Comparison of ENCODE assay signal across 1 cellular context in the genomic region with DNA sequence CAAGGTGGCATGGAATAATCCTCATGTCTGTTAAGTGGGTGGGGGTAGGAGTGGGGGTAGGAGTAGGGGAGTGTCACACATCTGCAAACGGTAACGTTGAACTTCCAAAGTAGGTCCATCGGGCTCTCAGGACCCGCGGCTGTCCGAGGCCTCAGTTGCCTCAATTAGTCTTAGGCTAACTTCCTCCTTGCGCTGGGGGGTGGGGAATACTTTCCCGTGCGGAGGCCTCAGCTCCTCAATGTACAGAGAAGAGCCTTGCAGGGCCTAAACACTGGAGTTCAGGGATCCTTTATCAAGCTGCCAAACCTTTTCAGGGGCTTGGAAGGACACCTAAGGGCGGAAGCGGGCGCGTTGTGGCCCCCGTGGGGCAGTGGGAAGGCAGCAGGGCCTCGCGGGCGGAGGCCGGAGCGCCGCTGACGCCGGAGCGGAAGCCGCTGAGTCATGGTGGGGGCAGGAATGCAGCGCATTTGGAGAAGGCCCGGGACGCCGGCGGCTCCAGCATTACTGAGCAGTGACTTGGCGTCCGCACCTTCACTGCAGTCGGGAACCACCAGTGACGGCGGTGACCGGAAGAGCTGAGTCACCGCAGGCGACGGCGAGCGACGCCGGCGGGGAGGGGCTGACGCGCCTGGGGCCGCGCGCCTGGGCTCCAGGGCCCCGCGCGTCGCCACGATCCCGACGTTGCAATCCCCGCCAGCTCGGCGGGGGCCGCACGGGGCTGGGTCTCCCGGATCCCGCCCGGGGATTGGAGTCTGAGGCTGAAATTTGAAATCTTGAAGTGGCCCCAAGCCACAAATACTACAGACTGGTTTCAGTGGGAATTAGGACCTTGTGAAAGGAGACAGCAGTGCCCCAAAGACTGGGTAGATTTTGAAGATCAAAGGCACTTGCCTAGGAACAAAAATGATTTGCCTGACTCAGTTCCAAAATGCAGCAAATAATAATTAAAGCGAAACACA.
TF ChIP-seq lines count a peak whose summit lies in the region.

No MANE protein-coding gene starts in this region.

TF ChIP-seq in HepG2, 621 proteins besides CTCF, POLR2A, EP300 and RAD21 (continues in another document):
- TF ChIP-seq FOXA1 (IDR thresholded peaks at IDR 0.05), result no peak
- TF ChIP-seq FOXA1 (CRISPR knock-in tag; IDR thresholded peaks at IDR 0.05), result peak; percentile 31
- peak; percentile 93 for TF ChIP-seq GABPB1 (CRISPR knock-in tag; IDR thresholded peaks at IDR 0.05)
- peak; percentile 68; the same call in 1 of the 2 replicates for TF ChIP-seq ISL2 (CRISPR knock-in tag; IDR thresholded peaks at IDR 0.05)
- no peak for TF ChIP-seq ZNF512 (CRISPR knock-in tag; IDR thresholded peaks at IDR 0.05)
- TF ChIP-seq ZNF407 (CRISPR knock-in tag; IDR thresholded peaks at IDR 0.05; ENCODE audit: not compliant biosample characterization), result peak; percentile 70
- TF ChIP-seq HNRNPLL (IDR thresholded peaks at IDR 0.05; ENCODE audit: low read depth, low read length, poor library complexity, severe bottlenecking), result peak; percentile 96
- peak; percentile 87; the same call in 1 of the 2 replicates for TF ChIP-seq ZFP91 (CRISPR knock-in tag; IDR thresholded peaks at IDR 0.05; ENCODE audit: borderline replicate concordance)
- TF ChIP-seq ZBTB21 (CRISPR knock-in tag; IDR thresholded peaks at IDR 0.05), result no peak; the same call in 1 of the 2 replicates
- TF ChIP-seq NRL (CRISPR knock-in tag; IDR thresholded peaks at IDR 0.05; ENCODE audit: borderline replicate concordance), result peak; percentile 67; the same call in 1 of the 2 replicates
- peak; percentile 98 for TF ChIP-seq ZFX (CRISPR knock-in tag; IDR thresholded peaks at IDR 0.05; ENCODE audit: low read depth)
- TF ChIP-seq ZNF75D (CRISPR knock-in tag; IDR thresholded peaks at IDR 0.05; ENCODE audit: borderline replicate concordance), result no peak
- TF ChIP-seq ZHX1 (CRISPR knock-in tag; IDR thresholded peaks at IDR 0.05; ENCODE audit: low read depth), result peak; percentile 82; the same call in 1 of the 2 replicates
- peak; percentile 60 for TF ChIP-seq RARA (CRISPR knock-in tag; IDR thresholded peaks at IDR 0.05)
- no peak for TF ChIP-seq ZKSCAN5 (CRISPR knock-in tag; IDR thresholded peaks at IDR 0.05)
- TF ChIP-seq, protein P1, sequence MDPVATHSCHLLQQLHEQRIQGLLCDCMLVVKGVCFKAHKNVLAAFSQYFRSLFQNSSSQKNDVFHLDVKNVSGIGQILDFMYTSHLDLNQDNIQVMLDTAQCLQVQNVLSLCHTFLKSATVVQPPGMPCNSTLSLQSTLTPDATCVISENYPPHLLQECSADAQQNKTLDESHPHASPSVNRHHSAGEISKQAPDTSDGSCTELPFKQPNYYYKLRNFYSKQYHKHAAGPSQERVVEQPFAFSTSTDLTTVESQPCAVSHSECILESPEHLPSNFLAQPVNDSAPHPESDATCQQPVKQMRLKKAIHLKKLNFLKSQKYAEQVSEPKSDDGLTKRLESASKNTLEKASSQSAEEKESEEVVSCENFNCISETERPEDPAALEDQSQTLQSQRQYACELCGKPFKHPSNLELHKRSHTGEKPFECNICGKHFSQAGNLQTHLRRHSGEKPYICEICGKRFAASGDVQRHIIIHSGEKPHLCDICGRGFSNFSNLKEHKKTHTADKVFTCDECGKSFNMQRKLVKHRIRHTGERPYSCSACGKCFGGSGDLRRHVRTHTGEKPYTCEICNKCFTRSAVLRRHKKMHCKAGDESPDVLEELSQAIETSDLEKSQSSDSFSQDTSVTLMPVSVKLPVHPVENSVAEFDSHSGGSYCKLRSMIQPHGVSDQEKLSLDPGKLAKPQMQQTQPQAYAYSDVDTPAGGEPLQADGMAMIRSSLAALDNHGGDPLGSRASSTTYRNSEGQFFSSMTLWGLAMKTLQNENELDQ (CRISPR knock-in tag; IDR thresholded peaks at IDR 0.05; ENCODE audit: borderline replicate concordance), result no peak
- TF ChIP-seq GPN1 (CRISPR knock-in tag; IDR thresholded peaks at IDR 0.05; ENCODE audit: borderline replicate concordance), result no peak
- peak; percentile 85; the same call in 1 of the 2 replicates for TF ChIP-seq ZNF709 (CRISPR knock-in tag; IDR thresholded peaks at IDR 0.05)
- peak; percentile 41; the same call in 1 of the 2 replicates for TF ChIP-seq SMAD1 (CRISPR knock-in tag; IDR thresholded peaks at IDR 0.05; ENCODE audit: borderline replicate concordance, low read depth)
- TF ChIP-seq KDM4B (CRISPR knock-in tag; IDR thresholded peaks at IDR 0.05), result peak; percentile 82; the same call in 1 of the 2 replicates
- TF ChIP-seq, protein P2, sequence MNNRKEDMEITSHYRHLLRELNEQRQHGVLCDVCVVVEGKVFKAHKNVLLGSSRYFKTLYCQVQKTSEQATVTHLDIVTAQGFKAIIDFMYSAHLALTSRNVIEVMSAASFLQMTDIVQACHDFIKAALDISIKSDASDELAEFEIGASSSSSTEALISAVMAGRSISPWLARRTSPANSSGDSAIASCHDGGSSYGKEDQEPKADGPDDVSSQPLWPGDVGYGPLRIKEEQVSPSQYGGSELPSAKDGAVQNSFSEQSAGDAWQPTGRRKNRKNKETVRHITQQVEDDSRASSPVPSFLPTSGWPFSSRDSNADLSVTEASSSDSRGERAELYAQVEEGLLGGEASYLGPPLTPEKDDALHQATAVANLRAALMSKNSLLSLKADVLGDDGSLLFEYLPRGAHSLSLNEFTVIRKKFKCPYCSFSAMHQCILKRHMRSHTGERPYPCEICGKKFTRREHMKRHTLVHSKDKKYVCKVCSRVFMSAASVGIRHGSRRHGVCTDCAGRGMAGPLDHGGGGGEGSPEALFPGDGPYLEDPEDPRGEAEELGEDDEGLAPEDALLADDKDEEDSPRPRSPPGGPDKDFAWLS (CRISPR knock-in tag; IDR thresholded peaks at IDR 0.05; ENCODE audit: borderline replicate concordance), result no peak
- TF ChIP-seq PHF5A (CRISPR knock-in tag; IDR thresholded peaks at IDR 0.05; ENCODE audit: low read depth, unreplicated experiment), result no peak
- TF ChIP-seq SATB2 (CRISPR knock-in tag; IDR thresholded peaks at IDR 0.05), result no peak
- TF ChIP-seq, protein P3, sequence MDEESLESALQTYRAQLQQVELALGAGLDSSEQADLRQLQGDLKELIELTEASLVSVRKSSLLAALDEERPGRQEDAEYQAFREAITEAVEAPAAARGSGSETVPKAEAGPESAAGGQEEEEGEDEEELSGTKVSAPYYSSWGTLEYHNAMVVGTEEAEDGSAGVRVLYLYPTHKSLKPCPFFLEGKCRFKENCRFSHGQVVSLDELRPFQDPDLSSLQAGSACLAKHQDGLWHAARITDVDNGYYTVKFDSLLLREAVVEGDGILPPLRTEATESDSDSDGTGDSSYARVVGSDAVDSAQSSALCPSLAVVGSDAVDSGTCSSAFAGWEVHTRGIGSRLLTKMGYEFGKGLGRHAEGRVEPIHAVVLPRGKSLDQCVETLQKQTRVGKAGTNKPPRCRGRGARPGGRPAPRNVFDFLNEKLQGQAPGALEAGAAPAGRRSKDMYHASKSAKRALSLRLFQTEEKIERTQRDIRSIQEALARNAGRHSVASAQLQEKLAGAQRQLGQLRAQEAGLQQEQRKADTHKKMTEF (CRISPR knock-in tag; IDR thresholded peaks at IDR 0.05), result peak; percentile 98
- no peak for TF ChIP-seq TCF7L2 (IDR thresholded peaks at IDR 0.05; ENCODE audit: low read depth, low read length)
- peak; percentile 71; the same call in 1 of the 2 replicates for TF ChIP-seq ZFP90 (CRISPR knock-in tag; IDR thresholded peaks at IDR 0.05; ENCODE audit: borderline replicate concordance)
- TF ChIP-seq PRMT3 (CRISPR knock-in tag; IDR thresholded peaks at IDR 0.05; ENCODE audit: borderline replicate concordance, low read depth), result no peak
- no peak for TF ChIP-seq RFXANK (CRISPR knock-in tag; IDR thresholded peaks at IDR 0.05)
